6 cellular contexts compared by ENCODE assay signal in genomic region chr1:248636612-248637011, GRCh38. TPM values are rescaled to one million over a fixed set of nuclear protein-coding genes. Genes with fewer than 3 reads are reported as not detected.
"Had no signal": no experiment of that assay in that cellular context is flagged by ENCODE, and none has a peak within 500 bp of the region (broad histone marks: within the 10 kb centered on the region; RNA-seq: fewer than 3 reads in every experiment).

No MANE protein-coding gene starts in this region.

RNA-seq across cellular contexts. Expression of gene OR2T11, which starts 1.7 kb away (rescaled TPM):
- total RNA-seq: M059J, PC-9, Right ventricle myocardium inferior, RPMI7951, SJCRH30, SK-MEL-5 had no signal

RNA-seq across cellular contexts. Expression of gene OR2T35, which starts 8.5 kb away (rescaled TPM):
- total RNA-seq: M059J, PC-9, Right ventricle myocardium inferior, RPMI7951, SJCRH30, SK-MEL-5 had no signal

RNA-seq across cellular contexts. Expression of gene OR2T27, which starts 18.7 kb away (rescaled TPM):
- total RNA-seq: M059J, PC-9, Right ventricle myocardium inferior, RPMI7951, SJCRH30, SK-MEL-5 had no signal

RNA-seq across cellular contexts. Expression of gene OR2T10, which starts 39.1 kb away (rescaled TPM):
- total RNA-seq: M059J, PC-9, Right ventricle myocardium inferior, RPMI7951, SJCRH30, SK-MEL-5 had no signal
